In the genomic region with DNA sequence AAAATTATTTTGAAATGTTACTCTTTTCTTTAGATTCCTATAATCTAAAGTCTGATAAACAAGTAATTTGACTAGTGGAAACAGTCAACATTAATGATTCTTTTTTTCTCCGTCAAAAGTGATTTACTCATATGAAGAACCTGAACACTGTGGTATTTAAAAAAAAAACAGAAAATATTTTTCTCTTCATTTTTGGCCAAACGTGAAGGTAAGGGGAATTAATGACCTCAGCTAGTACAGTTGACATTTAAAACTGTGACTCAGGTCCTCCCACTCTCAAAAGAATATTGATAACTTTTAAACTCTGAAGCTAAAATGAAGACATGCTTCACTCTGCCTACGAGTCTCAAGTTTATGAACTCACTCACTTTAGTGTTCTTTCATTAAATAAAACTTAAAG, we compare ENCODE assay signal across 1 cellular context.
TF ChIP-seq lines count a peak whose summit lies in the region.

No MANE protein-coding gene starts in this region.

TF ChIP-seq in GM12878, 131 proteins besides CTCF, POLR2A, EP300 and RAD21 (continued from another document):
- peak; percentile 52; the same call in 1 of the 2 replicates for TF ChIP-seq ATF7 (IDR thresholded peaks at IDR 0.05; ENCODE audit: low read depth)
- no peak for TF ChIP-seq BACH1 (IDR thresholded peaks at IDR 0.05; ENCODE audit: borderline replicate concordance)
- TF ChIP-seq SP1 (IDR thresholded peaks at IDR 0.05; ENCODE audit: low read depth, low read length): no peak
- TF ChIP-seq POLR2AphosphoS2 (IDR thresholded peaks at IDR 0.05; ENCODE audit: low read depth, low read length): no peak
